Comparison of ENCODE assay signal across 8 cellular contexts in the genomic region with DNA sequence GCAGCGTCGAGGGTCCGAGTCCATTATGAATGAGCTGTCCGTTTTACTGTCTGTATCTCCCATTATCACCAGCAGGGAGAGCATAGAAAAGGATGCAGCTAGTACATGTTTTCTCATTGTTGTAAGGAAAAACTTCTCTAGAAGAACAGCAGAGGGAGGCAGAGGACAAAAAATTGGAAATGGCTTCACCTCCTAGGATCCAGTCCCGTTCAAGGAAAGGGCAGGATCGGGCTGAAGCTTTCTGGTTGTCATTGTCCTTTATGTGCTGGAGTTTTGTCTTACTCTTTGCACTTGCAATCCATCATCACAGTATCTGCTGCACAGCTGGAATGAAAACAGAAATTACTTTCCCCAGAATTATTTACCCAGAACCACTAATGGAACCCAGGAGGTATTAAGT. TPM values are rescaled to one million over a fixed set of nuclear protein-coding genes. Genes with fewer than 3 reads are reported as not detected.
DNase-seq lines count a peak whose midpoint lies in the region; ATAC-seq, FAIRE-seq and TF ChIP-seq lines count a peak whose summit lies in the region.

No MANE protein-coding gene starts in this region.

- no peaks in the 10 kb centered on the region for H3K79me2 ChIP-seq in KMS-11 (ENCODE audit: insufficient read depth, low read depth)
- no peaks in the 10 kb centered on the region for H3K79me2 ChIP-seq in OCI-LY1 (ENCODE audit: insufficient read depth, low read length)
- H3K79me2 ChIP-seq in mammary epithelial cell (ENCODE audit: insufficient read depth, low read length): no peaks in the 10 kb centered on the region
- no peaks in the 10 kb centered on the region for H3K79me2 ChIP-seq in keratinocyte (ENCODE audit: control insufficient read depth, insufficient read depth, low read length)

- no peak overlapping the region for H3K27ac ChIP-seq in KMS-11
- H3K27ac ChIP-seq in OCI-LY1 (ENCODE audit: low read depth, low read length, poor library complexity, severe bottlenecking): no peak overlapping the region
- no peak overlapping the region for H3K27ac ChIP-seq in mammary epithelial cell (ENCODE audit: insufficient read depth, low read depth, low read length)
- H3K27ac ChIP-seq in keratinocyte (ENCODE audit: control insufficient read depth, insufficient read depth, low read length): no peak overlapping the region
- H3K27ac ChIP-seq in substantia nigra (ENCODE audit: low read depth, low read length, poor library complexity, severe bottlenecking): peak overlapping the region; percentile 32

- H3K9ac ChIP-seq in KMS-11 (no peak overlapping the region), OCI-LY1 (ENCODE audit: low read length) (no peak overlapping the region), mammary epithelial cell (ENCODE audit: insufficient read depth, low read length) (no peak overlapping the region), keratinocyte (ENCODE audit: control insufficient read depth, extremely low read depth, insufficient read depth, low read length) (no peak overlapping the region)

- no peaks in the 10 kb centered on the region for H3F3A ChIP-seq in OCI-LY1 (ENCODE audit: insufficient read depth, low read length)

- H3K9me1 ChIP-seq in keratinocyte (ENCODE audit: control insufficient read depth, extremely low read depth, insufficient read depth, low read length): no peaks in the 10 kb centered on the region

- H2AFZ ChIP-seq in KMS-11 (ENCODE audit: low read depth) (peak overlapping the region; percentile 49; the same call in 1 of the 2 replicates), OCI-LY1 (ENCODE audit: low read length) (no peak overlapping the region), mammary epithelial cell (ENCODE audit: low read depth, low read length) (no peak overlapping the region), keratinocyte (ENCODE audit: control insufficient read depth, low read length) (no peak overlapping the region)

- CTCF ChIA-PET in mammary epithelial cell (lab: Charles Lee; ENCODE audit: low non-redundant PET): interaction anchor here (0.5 to 1.1 kb wide), 7 partner anchors 57 to 1219 kb away, joined by 4 to 17 read pairs (median 5); no protein-coding TSS in a partner anchor

- H3K36me3 ChIP-seq in KMS-11 (ENCODE audit: insufficient read depth) (no peaks in the 10 kb centered on the region), OCI-LY1 (ENCODE audit: insufficient read depth, low read length) (no peaks in the 10 kb centered on the region), mammary epithelial cell (ENCODE audit: insufficient read depth, low read length) (no peaks in the 10 kb centered on the region), keratinocyte (ENCODE audit: control insufficient read depth in 2 of 2, extremely low read depth in 1 of 2, insufficient read depth in 2 of 2, low read length in 2 of 2) (no peaks in the 10 kb centered on the region)

- 0% methylated on average over 6 of the region's 6 CpGs for WGBS in mammary epithelial cell (ENCODE audit: low coverage, missing lambda C conversion rate)

- H3K4me1 ChIP-seq in KMS-11 (ENCODE audit: low read depth, poor library complexity, severe bottlenecking) (no peaks in the 10 kb centered on the region), OCI-LY1 (ENCODE audit: insufficient read depth, low read length, severe bottlenecking) (no peaks in the 10 kb centered on the region), mammary epithelial cell (ENCODE audit: insufficient read depth, low read length) (no peaks in the 10 kb centered on the region), keratinocyte (ENCODE audit: control insufficient read depth, extremely low read depth, insufficient read depth, low read length) (no peaks in the 10 kb centered on the region)

- ATAC-seq in GM18909 (IDR thresholded peaks at IDR 0.05; ENCODE audit: poor library complexity, unreplicated experiment): peak; percentile 84

- H4K20me1 ChIP-seq in KMS-11 (ENCODE audit: insufficient read depth): no peaks in the 10 kb centered on the region
- H4K20me1 ChIP-seq in OCI-LY1 (ENCODE audit: insufficient read depth, low read length): no peaks in the 10 kb centered on the region
- no peaks in the 10 kb centered on the region for H4K20me1 ChIP-seq in mammary epithelial cell (ENCODE audit: insufficient read depth, low read length)
- no peaks in the 10 kb centered on the region for H4K20me1 ChIP-seq in keratinocyte (ENCODE audit: control insufficient read depth, extremely low read depth, insufficient read depth, low read length)

- dilution Hi-C loops in mammary epithelial cell (cut with HindIII; ENCODE audit: low sequenced_read_pairs): loop anchor here (25.0 kb wide), 1 partner anchor 429 kb away; no protein-coding TSS in a partner anchor
- dilution Hi-C loops in keratinocyte (cut with MboI; ENCODE audit: extremely low pct_ligation_motif_present, low sequenced_read_pairs): no loop called here

- in situ Hi-C loops in mammary epithelial cell (cut with MboI; ENCODE audit: low sequenced_read_pairs in 2 of 2): loop anchor here (10.0 to 25.0 kb wide), 2 partner anchors 124 to 1229 kb away; no protein-coding TSS in a partner anchor

- BruUV-seq in mammary epithelial cell (replicated peaks; lab: Mats Ljungman, UMichigan): no TSS peak

- peak; percentile 71 for FAIRE-seq in keratinocyte (lab: Jason Lieb, UNC)

- H3K4me2 ChIP-seq in KMS-11 (no peak overlapping the region), OCI-LY1 (ENCODE audit: low read length) (no peak overlapping the region), mammary epithelial cell (ENCODE audit: insufficient read depth, low read depth, low read length) (no peak overlapping the region), keratinocyte (ENCODE audit: control insufficient read depth, extremely low read depth, insufficient read depth, low read depth, low read length) (no peak overlapping the region)

- intact Hi-C loops in mammary epithelial cell (cut with micrococcal nuclease): loop anchor here (1.0 to 10.0 kb wide), 6 partner anchors 68 to 1229 kb away; no protein-coding TSS in a partner anchor

- no peak overlapping the region for H3K4me3 ChIP-seq in KMS-11 (IDR thresholded peaks at IDR 0.05; ENCODE audit: insufficient read depth, low read depth, low read length)
- no peak overlapping the region for H3K4me3 ChIP-seq in OCI-LY1 (ENCODE audit: low read depth, low read length, poor library complexity, severe bottlenecking)
- no peak overlapping the region for H3K4me3 ChIP-seq in mammary epithelial cell (replicated peaks in 1 of 3; ENCODE audit: insufficient read depth in 1 of 3, low read depth in 2 of 3, low read length in 3 of 3)
- no peak overlapping the region for H3K4me3 ChIP-seq in keratinocyte (ENCODE audit: control insufficient read depth in 2 of 3, extremely low read depth in 1 of 3, insufficient read depth in 2 of 3, low read depth in 1 of 3, low read length in 3 of 3)

- H3K9me3 ChIP-seq in OCI-LY1 (ENCODE audit: low read length) (no peaks in the 10 kb centered on the region), mammary epithelial cell (replicated peaks; ENCODE audit: insufficient read depth, low read length) (no peaks in the 10 kb centered on the region), keratinocyte (ENCODE audit: control insufficient read depth, low read depth, low read length) (no peaks in the 10 kb centered on the region)

- TF ChIP-seq CTCF in KMS-11 (conservative IDR thresholded peaks at IDR 0.05; ENCODE audit: low read depth, low read length): peak; percentile 69
- peak; percentile 54 for TF ChIP-seq CTCF in OCI-LY1 (IDR thresholded peaks at IDR 0.05; ENCODE audit: low read length)
- TF ChIP-seq CTCF in mammary epithelial cell (conservative IDR thresholded peaks at IDR 0.05 in 1 of 2, IDR thresholded peaks at IDR 0.05 in 1 of 2; ENCODE audit: extremely low read depth in 1 of 2, insufficient read depth in 1 of 2, low read depth in 1 of 2, low read length in 2 of 2): peak; percentile 77 to 79
- TF ChIP-seq CTCF in keratinocyte (optimal IDR thresholded peaks at IDR 0.05 in 1 of 3, IDR thresholded peaks at IDR 0.05 in 1 of 3, conservative IDR thresholded peaks at IDR 0.05 in 1 of 3; ENCODE audit: extremely low read depth in 1 of 3, insufficient read depth in 2 of 3, low read length in 3 of 3): peak; percentile 50 to 88 (median 83)

- peak; percentile 1 for DNase-seq in COLO668 (lab: John Stamatoyannopoulos, UW; ENCODE audit: unreplicated experiment)
- DNase-seq in mammary epithelial cell: peak; percentile 68
- DNase-seq in keratinocyte (ENCODE audit: low read depth, low spot score): peak; percentile 36
- DNase-seq in substantia nigra (lab: John Stamatoyannopoulos, UW): peak in 26 of 49 donors; percentile 0 to 64 (median 12)
- DNase-seq in mesenteric fat pad (ENCODE audit: low spot score): no peak

- no peaks in the 10 kb centered on the region for H3K9me2 ChIP-seq in OCI-LY1 (ENCODE audit: low read depth, low read length)

- H3K27me3 ChIP-seq in KMS-11 (ENCODE audit: insufficient read depth, low read depth) (no peaks in the 10 kb centered on the region), OCI-LY1 (ENCODE audit: insufficient read depth, low read length) (no peaks in the 10 kb centered on the region), mammary epithelial cell (ENCODE audit: insufficient read depth, low read length) (peaks cover 2% of the 10 kb centered on the region), keratinocyte (ENCODE audit: control insufficient read depth, extremely low read depth, insufficient read depth, low read length) (peaks cover 3% of the 10 kb centered on the region)

RNA-seq across cellular contexts. Expression of a gene that starts 14.7 kb away (rescaled TPM):
- under 1 TPM in 1 of 2 donors, not detected in 1; 0.17 TPM for total RNA-seq in mammary epithelial cell
- polyA plus RNA-seq in mammary epithelial cell: 0.02 TPM
- polyA minus RNA-seq in mammary epithelial cell: not detected
- polyA plus RNA-seq in keratinocyte: 0.03 to 0.04 TPM in 2 of 3 replicates, not detected in the other
- 0.15 TPM for polyA plus RNA-seq in keratinocyte (2011; ENCODE audit: low read depth)
- not detected in 2 replicates for polyA plus RNA-seq in keratinocyte (2011; cell fraction: cytosol; rRNA removed)
- not detected in 2 replicates for polyA plus RNA-seq in keratinocyte (2011; cell fraction: nucleus; rRNA removed)
- not detected in 2 replicates for polyA plus RNA-seq in keratinocyte (2012; ENCODE audit: low replicate concordance)
- not detected in 3 replicates for polyA minus RNA-seq in keratinocyte
- not detected for polyA minus RNA-seq in keratinocyte (2011; cell fraction: cytosol; rRNA and poly(A)+ RNA removed)
- polyA minus RNA-seq in keratinocyte (2011; cell fraction: nucleus; rRNA and poly(A)+ RNA removed): not detected in 2 replicates
- total RNA-seq in mesenteric fat pad: not detected
